ENCODE assay signal across 9 cellular contexts in genomic region chr9:121071356-121071755, GRCh38. TPM values are rescaled to one million over a fixed set of nuclear protein-coding genes. Genes with fewer than 3 reads are reported as not detected.
DNase-seq lines count a peak whose midpoint lies in the region; ATAC-seq and TF ChIP-seq lines count a peak whose summit lies in the region.
"Had no signal": no experiment of that assay in that cellular context is flagged by ENCODE, and none has a peak within 500 bp of the region (broad histone marks: within the 10 kb centered on the region; RNA-seq: fewer than 3 reads in every experiment).

No MANE protein-coding gene starts in this region.

- no peak overlapping the region for H3K27ac Mint-ChIP-seq in osteocyte (ENCODE audit: unreplicated experiment)
- H3K27ac Mint-ChIP-seq in endothelial cell (ENCODE audit: unreplicated experiment), result no peak overlapping the region

- DNase-seq in GM06990 (ENCODE audit: extremely low read depth, insufficient read length) (no peak), ascending aorta (ENCODE audit: low spot score in 2 of 2) (no peak), osteocyte (ENCODE audit: extremely low spot score, unreplicated experiment) (no peak), endothelial cell (ENCODE audit: low spot score) (no peak), cerebellar cortex (ENCODE audit: low spot score) (no peak), HuH-7.5 (ENCODE audit: low spot score) (no peak)
- DNase-seq: NCI-H1417 treated with DMSO at 0.1 percent for 48 hours had no signal

- H3K36me3 ChIP-seq in GM06990 (ENCODE audit: control insufficient read depth, insufficient read depth, low read length), result no peaks in the 10 kb centered on the region
- H3K36me3 ChIP-seq in ascending aorta, result no peaks in the 10 kb centered on the region
- no peaks in the 10 kb centered on the region for H3K36me3 ChIP-seq in neutrophil

- H3K4me1 Mint-ChIP-seq in osteocyte (ENCODE audit: unreplicated experiment) (peaks cover 22% of the 10 kb centered on the region), endothelial cell (ENCODE audit: unreplicated experiment) (peaks cover 11% of the 10 kb centered on the region)

- H3K9me3 ChIP-seq in ascending aorta (no peaks in the 10 kb centered on the region), neutrophil (no peaks in the 10 kb centered on the region)

- H3K36me3 Mint-ChIP-seq in osteocyte (ENCODE audit: unreplicated experiment), result peaks cover 11% of the 10 kb centered on the region
- H3K36me3 Mint-ChIP-seq in endothelial cell (ENCODE audit: low read depth, unreplicated experiment), result no peaks in the 10 kb centered on the region

- H3K27me3 Mint-ChIP-seq in osteocyte (ENCODE audit: unreplicated experiment), result no peaks in the 10 kb centered on the region
- H3K27me3 Mint-ChIP-seq in endothelial cell (ENCODE audit: unreplicated experiment), result peaks cover 12% of the 10 kb centered on the region

- peak; percentile 24 for ATAC-seq in HG03354 (IDR thresholded peaks at IDR 0.05; ENCODE audit: poor library complexity, severe bottlenecking, unreplicated experiment)

- H3K27me3 ChIP-seq in GM06990 (replicated peaks; ENCODE audit: control insufficient read depth, insufficient read depth, low read length) (no peaks in the 10 kb centered on the region), ascending aorta (no peaks in the 10 kb centered on the region), neutrophil (no peaks in the 10 kb centered on the region)

- intact Hi-C loops in ascending aorta (cut with DNase I), result loop anchor here (10.0 kb wide), 1 partner anchor 203 kb away; no protein-coding TSS in a partner anchor

- peak overlapping the region; percentile 58 for H3K4me3 ChIP-seq in GM06990 (replicated peaks; ENCODE audit: low read depth, low read length)
- peak overlapping the region; percentile 56 to 77 for H3K4me3 ChIP-seq in ascending aorta
- H3K4me3 ChIP-seq in neutrophil (ENCODE audit: low read depth in 1 of 2, low read length in 1 of 2), result peak overlapping the region; percentile 70 to 83

- H3K4me1 ChIP-seq in ascending aorta (peaks cover 0 to 18% of the 10 kb centered on the region in 2 donors), neutrophil (ENCODE audit: control insufficient read depth in 1 of 2, insufficient read depth in 1 of 2, low read depth in 1 of 2, low read length in 1 of 2) (peaks cover 47 to 48% of the 10 kb centered on the region in 2 experiments)

- no peak for TF ChIP-seq CTCF in GM06990 (IDR thresholded peaks at IDR 0.05; ENCODE audit: insufficient read depth, low read length, poor library complexity, severe bottlenecking)
- no peak for TF ChIP-seq CTCF in ascending aorta (IDR thresholded peaks at IDR 0.05)
- no peak for TF ChIP-seq CTCF in neutrophil (IDR thresholded peaks at IDR 0.05)
- TF ChIP-seq CTCF in osteocyte (IDR thresholded peaks at IDR 0.05), result no peak
- TF ChIP-seq CTCF in endothelial cell (IDR thresholded peaks at IDR 0.05; ENCODE audit: unreplicated experiment), result no peak

- H3K4me3 Mint-ChIP-seq in osteocyte (ENCODE audit: unreplicated experiment), result no peak overlapping the region
- H3K4me3 Mint-ChIP-seq in endothelial cell (ENCODE audit: unreplicated experiment), result no peak overlapping the region

- peaks cover 15% of the 10 kb centered on the region for H3K9me3 Mint-ChIP-seq in osteocyte (ENCODE audit: unreplicated experiment)
- H3K9me3 Mint-ChIP-seq in endothelial cell (ENCODE audit: unreplicated experiment), result no peaks in the 10 kb centered on the region

- H3K27ac ChIP-seq in ascending aorta (peak overlapping the region; percentile 94 to 98), neutrophil (peak overlapping the region; percentile 90)

RNA-seq across cellular contexts. Expression of gene CNTRL, which starts 3.4 kb away (rescaled TPM):
- total RNA-seq in ascending aorta (8.5 TPM), osteocyte (7.5 and 10.4 TPM in 2 replicates), endothelial cell (ENCODE audit: unreplicated experiment) (23.6 TPM)

RNA-seq across cellular contexts. Expression of gene C5, which starts 21.3 kb away (rescaled TPM):
- total RNA-seq in ascending aorta (1.5 TPM), osteocyte (6.3 and 7.6 TPM in 2 replicates), endothelial cell (ENCODE audit: unreplicated experiment) (0.41 TPM)
